In the genomic region with DNA sequence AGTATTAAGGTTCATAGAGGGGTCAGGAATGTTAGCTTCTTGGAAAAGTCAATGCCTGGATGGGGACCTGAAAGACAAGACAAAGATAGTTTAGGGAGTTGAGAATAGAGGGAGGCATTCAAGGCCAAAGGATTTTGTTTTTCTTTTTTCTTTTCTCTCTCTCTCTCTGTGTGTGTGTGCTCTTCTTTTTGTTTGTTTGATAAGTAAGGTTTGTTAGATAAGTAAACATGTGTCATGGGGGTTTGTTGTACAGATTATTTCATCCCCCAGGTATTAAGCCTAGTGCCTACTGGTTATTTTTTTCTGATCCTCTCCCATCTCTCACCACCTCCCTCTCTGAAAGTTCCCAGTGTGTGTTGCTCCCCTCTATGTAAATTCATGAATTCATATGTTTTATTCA, we compare ENCODE assay signal across 26 cellular contexts.
"Had no signal": no experiment of that assay in that cellular context is flagged by ENCODE, and none has a peak within 500 bp of the region (broad histone marks: within the 10 kb centered on the region; RNA-seq: fewer than 3 reads in every experiment).

No MANE protein-coding gene starts in this region.

- H3K9me3 ChIP-seq: colonic mucosa, gastrocnemius medialis, prostate gland, right atrium auricular region, sigmoid colon, testis, tibial artery had no signal

- H3K4me3 Mint-ChIP-seq: dendritic cell treated with granulocyte-macrophage colony-stimulating factor and Interleukin-4, amounts not matched to agents 40 ng/mL and 50 ng/mL, for 4 days; endodermal cell; naive thymus-derived CD8-positive, alpha-beta T cell; nephron progenitor cell; stimulated activated memory B cell treated with anti-CD40 and anti-IgM and Interleukin-4, amounts not matched to agents 10 μg/mL and 1 μg/mL and 100 μg/mL, for 72 hours; type B pancreatic cell had no signal

- H3K27ac ChIP-seq: colonic mucosa, epithelial cell of prostate, gastrocnemius medialis, prostate gland, right atrium auricular region, sigmoid colon, testis, tibial artery had no signal

- H3K36me3 ChIP-seq: colonic mucosa, gastrocnemius medialis, prostate gland, right atrium auricular region, tibial artery had no signal

- ATAC-seq: esophagus mucosa; gastrocnemius medialis; left lobe of liver; naive thymus-derived CD8-positive, alpha-beta T cell; stimulated activated memory B cell treated with anti-CD40 and anti-IgM and Interleukin-4, amounts not matched to agents 10 μg/mL and 1 μg/mL and 100 μg/mL, for 72 hours; stimulated activated naive CD8-positive, alpha-beta T cell treated with anti-CD3 and anti-CD28 coated beads, Interleukin-15, Interleukin-2, amounts not matched to agents 100 U/mL and 50 U/mL, for 24 hours had no signal

- H3K4me1 Mint-ChIP-seq: nephron progenitor cell had no signal

- H3K27ac Mint-ChIP-seq: dendritic cell treated with granulocyte-macrophage colony-stimulating factor and Interleukin-4, amounts not matched to agents 40 ng/mL and 50 ng/mL, for 4 days; endodermal cell; nephron progenitor cell; stimulated activated memory B cell treated with anti-CD40 and anti-IgM and Interleukin-4, amounts not matched to agents 10 μg/mL and 1 μg/mL and 100 μg/mL, for 72 hours; type B pancreatic cell had no signal

- H3K4me3 ChIP-seq: colonic mucosa, gastrocnemius medialis, prostate gland, right atrium auricular region, sigmoid colon, testis, tibial artery had no signal

- H3K27me3 ChIP-seq: colonic mucosa, gastrocnemius medialis, right atrium auricular region, sigmoid colon, testis, tibial artery had no signal

- H3K9me3 Mint-ChIP-seq: dendritic cell treated with granulocyte-macrophage colony-stimulating factor and Interleukin-4, amounts not matched to agents 40 ng/mL and 50 ng/mL, for 4 days; stimulated activated memory B cell treated with anti-CD40 and anti-IgM and Interleukin-4, amounts not matched to agents 10 μg/mL and 1 μg/mL and 100 μg/mL, for 72 hours; type B pancreatic cell had no signal

- H3K4me1 ChIP-seq: colonic mucosa, prostate gland, testis had no signal

- H3K27me3 Mint-ChIP-seq: dendritic cell treated with granulocyte-macrophage colony-stimulating factor and Interleukin-4, amounts not matched to agents 40 ng/mL and 50 ng/mL, for 4 days; naive thymus-derived CD8-positive, alpha-beta T cell; stimulated activated memory B cell treated with anti-CD40 and anti-IgM and Interleukin-4, amounts not matched to agents 10 μg/mL and 1 μg/mL and 100 μg/mL, for 72 hours; type B pancreatic cell had no signal

- DNase-seq: colonic mucosa; effector CD8-positive, alpha-beta T cell; endodermal cell; foreskin fibroblast; gastrocnemius medialis; head of caudate nucleus; kidney; mesendoderm; naive thymus-derived CD8-positive, alpha-beta T cell; nephron progenitor cell; nucleus accumbens; sigmoid colon; stimulated activated CD4-positive, alpha-beta T cell treated with anti-CD3 and anti-CD28 coated beads, Interleukin-2, amount 100 ng/mL, for 24 hours; stimulated activated CD4-positive, alpha-beta T cell treated with anti-CD3 and anti-CD28 coated beads, Interleukin-4, amount 100 ng/mL, for 24 hours; stimulated activated naive CD8-positive, alpha-beta T cell treated with anti-CD3 and anti-CD28 coated beads, Interleukin-15, Interleukin-2, amounts not matched to agents 100 U/mL and 50 U/mL, for 24 hours; substantia nigra; testis; tibial artery had no signal
